In genomic region chr17:4903051-4903818, GRCh38 we compare ENCODE assay signal across 8 cellular contexts. TPM values are rescaled to one million over a fixed set of nuclear protein-coding genes. Genes with fewer than 3 reads are reported as not detected.
DNase-seq lines count a peak whose midpoint lies in the region; ATAC-seq and TF ChIP-seq lines count a peak whose summit lies in the region.

Gene CHRNE (minus strand): TSS chr17:4903098. CDS start chr17:4903063, 35 bp downstream.

- H3K9ac ChIP-seq in DND-41 (ENCODE audit: low read depth, low read length), result no peak within 1 kb of the TSS

- H3K27ac ChIP-seq in DND-41 (ENCODE audit: low read length) (peak within 1 kb of the TSS; percentile 40), KOPT-K1 (ENCODE audit: low read depth, low read length, poor library complexity, severe bottlenecking) (peak within 1 kb of the TSS; percentile 39), thyroid gland (peak within 1 kb of the TSS in 2 of 3 donors; percentile 14 to 56)

- H3K36me3 ChIP-seq in DND-41 (ENCODE audit: insufficient read depth, low read length) (no peaks in the 10 kb centered on the region), KOPT-K1 (ENCODE audit: insufficient read depth, low read length) (no peaks in the 10 kb centered on the region), thyroid gland (no peaks in the 10 kb centered on the region)

- no peaks in the 10 kb centered on the region for H3K79me2 ChIP-seq in DND-41 (ENCODE audit: insufficient read depth, low read length)

- DNase-seq in DND-41, result peak; percentile 82
- peak; percentile 90 to 92 for DNase-seq in SHP77 (lab: John Stamatoyannopoulos, UW)
- DNase-seq in activated effector memory CD4-positive, alpha-beta T cell treated with Interleukin-2 at 50 U/mL for 16 hours, result peak; percentile 51
- peak; percentile 84 for DNase-seq in fibroblast of pulmonary artery (ENCODE audit: low read depth)
- DNase-seq in omental fat pad (ENCODE audit: low spot score), result peak; percentile 88
- peak; percentile 85 to 87 for DNase-seq in thyroid gland

- H3K9me3 ChIP-seq in DND-41 (ENCODE audit: insufficient read depth, low read length, severe bottlenecking), result no peaks in the 10 kb centered on the region
- H3K9me3 ChIP-seq in KOPT-K1 (ENCODE audit: insufficient read depth, low read length, poor library complexity, severe bottlenecking), result no peaks in the 10 kb centered on the region
- H3K9me3 ChIP-seq in thyroid gland, result no peaks in the 10 kb centered on the region

- intact Hi-C loops in thyroid gland (cut with DNase I), result no loop called here

- no peaks in the 10 kb centered on the region; the same call in 1 of the 2 replicates for H4K20me1 ChIP-seq in DND-41 (ENCODE audit: insufficient read depth, low read length)

- WGBS in thyroid gland, 2 donors, result 11 to 13% methylated on average over 6 to 9 of the region's 10 CpGs

- H3K4me3 ChIP-seq in DND-41 (ENCODE audit: low read depth in 1 of 2, low read length in 2 of 2) (no peak within 1 kb of the TSS), fibroblast of pulmonary artery (replicated peaks; ENCODE audit: low read depth, low read length) (no peak within 1 kb of the TSS), thyroid gland (replicated peaks in 1 of 3) (no peak within 1 kb of the TSS)

- peak; percentile 89 for TF ChIP-seq CTCF in DND-41 (IDR thresholded peaks at IDR 0.05; ENCODE audit: borderline replicate concordance, extremely low read depth, low read length, poor library complexity, severe bottlenecking)
- TF ChIP-seq CTCF in fibroblast of pulmonary artery (IDR thresholded peaks at IDR 0.05; ENCODE audit: low read length, missing control alignments), result peak; percentile 86
- peak in 2 of 3 donors; percentile 21 to 40 for TF ChIP-seq CTCF in omental fat pad (IDR thresholded peaks at IDR 0.05)
- peak; percentile 57 to 85 (median 68) for TF ChIP-seq CTCF in thyroid gland (IDR thresholded peaks at IDR 0.05)

- ATAC-seq in DND-41 (ENCODE audit: insufficient read depth, low read depth) (peak; percentile 83), omental fat pad (ENCODE audit: low FRiP score) (no peak), HG03469 (IDR thresholded peaks at IDR 0.05; ENCODE audit: unreplicated experiment) (no peak)

- TF ChIP-seq POLR2A in thyroid gland (IDR thresholded peaks at IDR 0.05), result no peak

- H3K27me3 ChIP-seq in DND-41 (ENCODE audit: insufficient read depth, low read length, poor library complexity), result no peaks in the 10 kb centered on the region
- peaks cover 8% of the 10 kb centered on the region for H3K27me3 ChIP-seq in thyroid gland

- peak within 1 kb of the TSS; percentile 46 for H3K4me2 ChIP-seq in DND-41 (ENCODE audit: insufficient read depth, low read length)

- peaks cover 20% of the 10 kb centered on the region for H3K4me1 ChIP-seq in DND-41 (ENCODE audit: insufficient read depth, low read length)
- H3K4me1 ChIP-seq in thyroid gland, result peaks cover 12 to 30% of the 10 kb centered on the region in 2 donors

- H2AFZ ChIP-seq in DND-41 (ENCODE audit: low read depth, low read length), result peak within 1 kb of the TSS; percentile 51

RNA-seq across cellular contexts. Expression of gene CHRNE, which starts in this region (rescaled TPM):
- total RNA-seq in omental fat pad (1 to 10 TPM in 3 of 4 donors, under 1 TPM in 1; 0.50 to 3.6 (median 1.5) TPM), thyroid gland (under 1 TPM; 0.29 to 0.83 (median 0.49) TPM)

Comparison
In these comparisons a context has a peak if more than half of its experiments do, and no peak if none do; other contexts are left out.
1. Peak in DNase-seq and H3K27ac ChIP-seq in thyroid gland; RNA of the gene not detected or under 1 TPM.
2. CTCF ChIP-seq: peak in every context shown above with its lines; median percentile 89 in DND-41; 86 in fibroblast of pulmonary artery; 68 in thyroid gland; 30 in omental fat pad.